Comparison of ENCODE assay signal across 6 cellular contexts in the genomic region with DNA sequence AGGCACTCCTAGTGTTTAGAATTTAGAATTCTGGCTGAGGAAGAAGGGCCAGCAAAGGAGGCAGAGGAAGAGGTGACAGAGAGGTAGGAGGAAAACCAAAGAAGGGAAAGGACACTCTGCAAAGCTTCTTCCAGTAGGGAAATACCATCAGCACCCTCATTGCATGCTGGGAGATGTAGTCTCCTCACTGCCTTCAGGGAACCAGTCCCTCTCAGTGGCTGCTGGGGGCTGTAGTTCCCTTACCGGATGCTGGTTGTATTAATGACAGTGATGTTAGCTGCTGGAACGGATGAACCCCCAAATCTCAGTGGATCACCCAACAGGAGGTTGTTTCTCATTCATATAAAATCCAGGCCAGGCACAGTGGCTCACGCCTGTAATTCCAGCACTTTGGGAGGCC. TPM values are rescaled to one million over a fixed set of nuclear protein-coding genes. Genes with fewer than 3 reads are reported as not detected.
DNase-seq lines count a peak whose midpoint lies in the region; ATAC-seq and TF ChIP-seq lines count a peak whose summit lies in the region.

No MANE protein-coding gene starts in this region.

- H3K4me3 Mint-ChIP-seq in activated T-cell treated with anti-CD3 and anti-CD28 coated beads, Interleukin-2, amount 50 U/mL, for 72 hours, result no peak overlapping the region

- no peaks in the 10 kb centered on the region for H3K9me3 ChIP-seq in right lobe of liver

- TF ChIP-seq POLR2A in right lobe of liver (IDR thresholded peaks at IDR 0.05), result no peak

- H3K4me1 ChIP-seq in right lobe of liver, result no peaks in the 10 kb centered on the region

- ATAC-seq in activated T-cell treated with anti-CD3 and anti-CD28 coated beads, Interleukin-2, amount 50 U/mL, for 72 hours (replicated peaks in 1 of 2), result peak; percentile 32 to 42
- peak; percentile 57 to 80 (median 72) for ATAC-seq in right lobe of liver

- intact Hi-C loops in right lobe of liver (cut with DNase I), result no loop called here

- no peak overlapping the region for H3K4me3 ChIP-seq in right lobe of liver

- DNase-seq in NCI-H1417 (lab: John Stamatoyannopoulos, UW) (peak; percentile 6 to 63 (median 36)), NCI-H1417 treated with DMSO at 0.1 percent for 48 hours (lab: John Stamatoyannopoulos, UW) (no peak), KBM-7 (peak; percentile 60), right lobe of liver (no peak), LoVo (ENCODE audit: low spot score) (no peak)
- peak; percentile 41 to 46 for DNase-seq in activated T-cell treated with anti-CD3 and anti-CD28 coated beads, Interleukin-2, amount 50 U/mL, for 72 hours

- H3K27ac Mint-ChIP-seq in activated T-cell treated with anti-CD3 and anti-CD28 coated beads, Interleukin-2, amount 50 U/mL, for 72 hours, result no peak overlapping the region

- H3K36me3 Mint-ChIP-seq in activated T-cell treated with anti-CD3 and anti-CD28 coated beads, Interleukin-2, amount 50 U/mL, for 72 hours (ENCODE audit: insufficient read depth in 2 of 2), result no peaks in the 10 kb centered on the region

- no peaks in the 10 kb centered on the region for H3K27me3 ChIP-seq in right lobe of liver

- 67% methylated on average over 1 of the region's 3 CpGs for WGBS in right lobe of liver (ENCODE audit: insufficient coverage, low coverage, low lambda C conversion rate, missing lambda C conversion rate)

- H3K27ac ChIP-seq in right lobe of liver, result no peak overlapping the region

- H3K36me3 ChIP-seq in right lobe of liver, result no peaks in the 10 kb centered on the region

- no peak for TF ChIP-seq CTCF in right lobe of liver (IDR thresholded peaks at IDR 0.05)

- peaks cover 0 to 4% of the 10 kb centered on the region in 2 donors for H3K9me3 Mint-ChIP-seq in activated T-cell treated with anti-CD3 and anti-CD28 coated beads, Interleukin-2, amount 50 U/mL, for 72 hours

- peaks cover 9% of the 10 kb centered on the region for H3K27me3 Mint-ChIP-seq in activated T-cell treated with anti-CD3 and anti-CD28 coated beads, Interleukin-2, amount 50 U/mL, for 72 hours (ENCODE audit: low read depth)

- in situ Hi-C loops in KBM-7 (cut with MboI; ENCODE audit: low pct_unique_long_range_greater_than_20kb, low sequenced_read_pairs), result no loop called here

- H3K4me1 Mint-ChIP-seq in activated T-cell treated with anti-CD3 and anti-CD28 coated beads, Interleukin-2, amount 50 U/mL, for 72 hours (ENCODE audit: low read depth), result peaks cover 23% of the 10 kb centered on the region

RNA-seq across cellular contexts. Expression of a gene that starts 10.1 kb away (rescaled TPM):
- total RNA-seq in activated T-cell treated with anti-CD3 and anti-CD28 coated beads, Interleukin-2, amount 50 U/mL, for 72 hours, result under 1 TPM; 0.39 to 0.46 TPM
- under 1 TPM; 0.09 to 0.29 (median 0.22) TPM for total RNA-seq in right lobe of liver

RNA-seq across cellular contexts. Expression of a gene that starts 12.3 kb away (rescaled TPM):
- total RNA-seq in activated T-cell treated with anti-CD3 and anti-CD28 coated beads, Interleukin-2, amount 50 U/mL, for 72 hours, result 100 to 1,000 TPM; 101 to 103 TPM
- total RNA-seq in right lobe of liver, result 10 to 100 TPM; 69.1 to 83.1 (median 77.1) TPM

RNA-seq across cellular contexts. Expression of a gene that starts 39.4 kb away (rescaled TPM):
- total RNA-seq in activated T-cell treated with anti-CD3 and anti-CD28 coated beads, Interleukin-2, amount 50 U/mL, for 72 hours, result under 1 TPM; 0.25 to 0.34 TPM
- total RNA-seq in right lobe of liver, result under 1 TPM in 1 of 6 experiments, not detected in 5; 0.80 TPM

RNA-seq across cellular contexts. Expression of a gene that starts 39.9 kb away (rescaled TPM):
- total RNA-seq in activated T-cell treated with anti-CD3 and anti-CD28 coated beads, Interleukin-2, amount 50 U/mL, for 72 hours, result 10 to 100 TPM; 20.9 to 26.2 TPM
- total RNA-seq in right lobe of liver, result 10 to 100 TPM in 3 of 6 experiments, 1 to 10 TPM in 3; 6.5 to 15.1 (median 9.8) TPM

RNA-seq across cellular contexts. Expression of a gene that starts 42.2 kb away (rescaled TPM):
- 10 to 100 TPM; 27.0 to 38.2 TPM for total RNA-seq in activated T-cell treated with anti-CD3 and anti-CD28 coated beads, Interleukin-2, amount 50 U/mL, for 72 hours
- 10 to 100 TPM; 14.7 to 31.0 (median 17.6) TPM for total RNA-seq in right lobe of liver

Comparison
In these comparisons a context has a peak if more than half of its experiments do, and no peak if none do; other contexts are left out.
1. DNase-seq: peak in NCI-H1417 (3 of 3), KBM-7 (single experiment) and activated T-cell treated with anti-CD3 and anti-CD28 coated beads, Interleukin-2, amount 50 U/mL, for 72 hours (2 of 2); none in NCI-H1417 treated with DMSO at 0.1 percent for 48 hours (single experiment), right lobe of liver (0 of 3) and LoVo (single experiment).